Comparison of ENCODE assay signal across 19 cellular contexts in the genomic region with DNA sequence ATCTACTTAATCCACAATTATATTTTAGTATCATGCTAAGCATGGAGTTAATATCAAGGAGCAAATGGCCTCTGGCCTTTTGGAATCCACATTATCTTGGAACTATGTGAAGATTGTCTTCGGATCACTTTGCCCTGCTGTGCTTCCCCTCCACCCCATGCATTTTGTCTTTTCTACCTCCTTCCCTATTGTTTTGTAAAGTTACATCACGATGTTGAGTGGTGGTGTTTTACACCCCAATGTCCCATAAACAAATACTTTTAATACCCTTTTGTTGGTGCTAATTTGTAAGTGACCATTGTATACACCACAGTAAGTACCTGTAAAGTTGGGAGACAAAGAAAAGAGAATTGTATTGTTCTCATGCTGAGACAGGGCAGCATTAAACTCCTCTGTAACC.
A peak's percentile ranks its signal among the peaks of the same experiment; 100 is the strongest.
DNase-seq lines count a peak whose midpoint lies in the region; ATAC-seq lines count a peak whose summit lies in the region.
"Had no signal": no experiment of that assay in that cellular context is flagged by ENCODE, and none has a peak within 500 bp of the region (broad histone marks: within the 10 kb centered on the region; RNA-seq: fewer than 3 reads in every experiment).

No MANE protein-coding gene starts in this region.

- H3K4me3 ChIP-seq in HUES64 (ENCODE audit: low read length) = no peak overlapping the region; the same call in 1 of the 2 replicates
- H3K4me3 ChIP-seq in mesendoderm (ENCODE audit: low read length) = no peak overlapping the region
- H3K4me3 ChIP-seq: GM23248 had no signal

- no peak overlapping the region for H3K27ac Mint-ChIP-seq in immature natural killer cell

- no peaks in the 10 kb centered on the region for H3K27me3 Mint-ChIP-seq in immature natural killer cell (ENCODE audit: low read depth in 3 of 3)

- no peak overlapping the region for H2BK120ac ChIP-seq in mesendoderm (ENCODE audit: low read depth, low read length)

- H3K9me3 Mint-ChIP-seq in immature natural killer cell = peaks cover 0 to 23% (median 8%) of the 10 kb centered on the region in 6 donors

- 0% methylated on average over 1 of the region's 2 CpGs for WGBS in HUES64
- WGBS in mesendoderm (ENCODE audit: extremely low coverage, insufficient coverage, low lambda C conversion rate) = no CpG with 5 or more reads among the region's 2 CpGs

- no peak overlapping the region for H2BK15ac ChIP-seq in mesendoderm (replicated peaks; ENCODE audit: low read depth)

- H3K23ac ChIP-seq in mesendoderm (ENCODE audit: low read length) = no peak overlapping the region

- H3K18ac ChIP-seq in mesendoderm (ENCODE audit: low read length) = no peak overlapping the region

- H3K36me3 ChIP-seq in HUES64 (ENCODE audit: insufficient read depth, low read length) (no peaks in the 10 kb centered on the region), mesendoderm (ENCODE audit: control insufficient read depth, insufficient read depth, low read length) (no peaks in the 10 kb centered on the region)

- no peaks in the 10 kb centered on the region for H3K79me1 ChIP-seq in mesendoderm (ENCODE audit: low read length)

- no peak overlapping the region for H3K56ac ChIP-seq in mesendoderm (ENCODE audit: low read length)

- DNase-seq in ELF-1 (ENCODE audit: low read depth, low spot score) (peak; percentile 50), iPS DF 19.7 (ENCODE audit: low read depth, low spot score) (peak; percentile 86), mesendoderm (peak; percentile 84), immature natural killer cell (no peak)
- DNase-seq: 8988T, AML-193, C1 segment of cervical spinal cord, DMS53, GM23248, KG1, NCI-H1092, NCI-H1436, NCI-H1930, SIG-M5, SK-N-SH had no signal

- H3K79me2 ChIP-seq in mesendoderm (ENCODE audit: control insufficient read depth, insufficient read depth, low read length) = no peaks in the 10 kb centered on the region

- peak overlapping the region; percentile 93 for H3K27ac ChIP-seq in HUES64 (ENCODE audit: low read depth, low read length)
- peak overlapping the region; percentile 27 for H3K27ac ChIP-seq in mesendoderm (ENCODE audit: low read depth, low read length)
- H3K27ac ChIP-seq: GM23248, RWPE1 had no signal

- no peaks in the 10 kb centered on the region for H3K4me1 Mint-ChIP-seq in immature natural killer cell

- H3K9me3 ChIP-seq in HUES64 (ENCODE audit: insufficient read depth, low read depth, low read length) = no peaks in the 10 kb centered on the region
- H3K9me3 ChIP-seq: SK-N-SH had no signal

- H3K4me1 ChIP-seq in HUES64 (ENCODE audit: insufficient read depth, low read length) (peaks cover 61% of the 10 kb centered on the region), mesendoderm (ENCODE audit: control insufficient read depth, low read depth, low read length) (no peaks in the 10 kb centered on the region)

- H2AK5ac ChIP-seq in mesendoderm (ENCODE audit: low read length) = no peak overlapping the region

- peaks cover 0 to 3% (median 0%) of the 10 kb centered on the region in 3 donors for H3K36me3 Mint-ChIP-seq in immature natural killer cell

- no peak overlapping the region for H3K4me3 Mint-ChIP-seq in immature natural killer cell

- ATAC-seq in HG02870 (IDR thresholded peaks at IDR 0.05; ENCODE audit: unreplicated experiment) (no peak), GM19397 (IDR thresholded peaks at IDR 0.05; ENCODE audit: unreplicated experiment) (no peak)

- H4K8ac ChIP-seq in mesendoderm (ENCODE audit: low read depth, low read length) = no peak overlapping the region

- no peak overlapping the region for H3K4me2 ChIP-seq in mesendoderm (ENCODE audit: low read length)
- H3K4me2 ChIP-seq: SK-N-SH had no signal

- no peaks in the 10 kb centered on the region for H3K27me3 ChIP-seq in HUES64 (ENCODE audit: insufficient read depth, low read length)
- no peaks in the 10 kb centered on the region for H3K27me3 ChIP-seq in mesendoderm (ENCODE audit: insufficient read depth, low read length, poor library complexity)

- H3K4ac ChIP-seq in mesendoderm (ENCODE audit: low read depth, low read length) = no peak overlapping the region

- H2BK5ac ChIP-seq in mesendoderm (ENCODE audit: low read length) = no peak overlapping the region

- peak overlapping the region; percentile 59 for H3K9ac ChIP-seq in HUES64 (ENCODE audit: low read depth, low read length)
- no peak overlapping the region for H3K9ac ChIP-seq in mesendoderm (ENCODE audit: low read length)
- H3K9ac ChIP-seq: GM23248, SK-N-SH had no signal

- H4K5ac ChIP-seq in mesendoderm (ENCODE audit: low read length) = no peak overlapping the region

Comparison
In these comparisons a context has a peak if more than half of its experiments do, and no peak if none do; other contexts are left out.
1. DNase-seq: peak in ELF-1 (single experiment), iPS DF 19.7 (single experiment) and mesendoderm (single experiment); none in immature natural killer cell (0 of 3).